Comparison of ENCODE assay signal across 20 cellular contexts in the genomic region with DNA sequence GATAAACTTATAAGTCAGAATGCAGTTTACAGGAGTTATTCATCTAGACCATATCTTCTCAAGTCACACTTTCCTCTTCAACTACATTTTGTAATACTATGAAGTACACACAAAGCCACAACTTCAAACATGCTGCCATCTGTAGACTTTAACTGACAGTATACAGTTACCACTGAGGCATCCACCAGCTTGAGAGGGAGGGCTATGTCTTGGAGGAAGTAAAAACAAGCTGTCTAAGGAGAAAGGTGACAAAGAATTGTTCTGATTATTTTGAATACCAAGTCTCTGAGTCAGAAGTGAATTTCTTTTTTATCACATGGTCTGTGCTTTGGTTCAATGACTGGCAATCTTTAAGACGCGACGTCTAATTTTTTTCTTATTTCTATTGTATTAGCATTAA.
"Had no signal": no experiment of that assay in that cellular context is flagged by ENCODE, and none has a peak within 500 bp of the region (broad histone marks: within the 10 kb centered on the region; RNA-seq: fewer than 3 reads in every experiment).

No MANE protein-coding gene starts in this region.

- H3K27ac Mint-ChIP-seq: brain; nephron; stimulated activated naive B cell treated with anti-CD40 and anti-IgM and Interleukin-4, amounts not matched to agents 10 μg/mL and 1 μg/mL and 100 μg/mL, for 72 hours had no signal

- H3K9me3 ChIP-seq: adrenal gland, esophagus muscularis mucosa, right atrium auricular region, tibial nerve, vagina had no signal

- H3K27me3 ChIP-seq: adrenal gland, esophagus muscularis mucosa, right atrium auricular region, tibial nerve, vagina had no signal

- H3K4me3 Mint-ChIP-seq: brain; central memory CD8-positive, alpha-beta T cell; nephron; stimulated activated naive B cell treated with anti-CD40 and anti-IgM and Interleukin-4, amounts not matched to agents 10 μg/mL and 1 μg/mL and 100 μg/mL, for 72 hours had no signal

- H3K36me3 Mint-ChIP-seq: brain; stimulated activated naive B cell treated with anti-CD40 and anti-IgM and Interleukin-4, amounts not matched to agents 10 μg/mL and 1 μg/mL and 100 μg/mL, for 72 hours had no signal

- H3K36me3 ChIP-seq: adrenal gland, esophagus muscularis mucosa, right atrium auricular region, tibial nerve, vagina, WERI-Rb-1 had no signal

- H3K27ac ChIP-seq: adrenal gland, esophagus muscularis mucosa, right atrium auricular region, skin epidermis, tibial nerve, vagina, WERI-Rb-1 had no signal

- H3K27me3 Mint-ChIP-seq: brain; central memory CD8-positive, alpha-beta T cell; stimulated activated naive B cell treated with anti-CD40 and anti-IgM and Interleukin-4, amounts not matched to agents 10 μg/mL and 1 μg/mL and 100 μg/mL, for 72 hours had no signal

- H3K4me1 Mint-ChIP-seq: brain; central memory CD8-positive, alpha-beta T cell; nephron; stimulated activated naive B cell treated with anti-CD40 and anti-IgM and Interleukin-4, amounts not matched to agents 10 μg/mL and 1 μg/mL and 100 μg/mL, for 72 hours had no signal

- DNase-seq: activated CD4-positive, alpha-beta T cell treated with anti-CD3 and anti-CD28 coated beads, Interleukin-2, amount 50 U/mL, for 48 hours; activated effector memory CD4-positive, alpha-beta T cell treated with Interleukin-2 at 50 U/mL for 16 hours; activated naive CD4-positive, alpha-beta T cell treated with anti-CD3 and anti-CD28 coated beads, Interleukin-2, amount 50 U/mL, for 16 hours; activated T-cell treated with anti-CD3 and anti-CD28 coated beads, Interleukin-2, amount 50 U/mL, for 1 hour; adrenal gland; cortex of kidney; effector CD4-positive, alpha-beta T cell; occipital lobe; stimulated activated CD4-positive, alpha-beta T cell treated with anti-CD3 and anti-CD28 coated beads, Interleukin-15, amount 100 ng/mL, for 24 hours; stimulated activated CD4-positive, alpha-beta T cell treated with anti-CD3 and anti-CD28 coated beads, Interleukin-4, amount 100 ng/mL, for 1 hour; stimulated activated naive B cell treated with anti-CD40 and anti-IgM and Interleukin-4, amounts not matched to agents 10 μg/mL and 1 μg/mL and 100 μg/mL, for 72 hours; WERI-Rb-1 had no signal

- H3K4me1 ChIP-seq: adrenal gland, esophagus muscularis mucosa, right atrium auricular region, tibial nerve, vagina had no signal

- H3K4me3 ChIP-seq: adrenal gland, esophagus muscularis mucosa, right atrium auricular region, skin epidermis, tibial nerve, vagina had no signal

- ATAC-seq: stimulated activated naive B cell treated with anti-CD40 and anti-IgM and Interleukin-4, amounts not matched to agents 10 μg/mL and 1 μg/mL and 100 μg/mL, for 72 hours had no signal

- H3K9me3 Mint-ChIP-seq: brain had no signal
